In the genomic region with DNA sequence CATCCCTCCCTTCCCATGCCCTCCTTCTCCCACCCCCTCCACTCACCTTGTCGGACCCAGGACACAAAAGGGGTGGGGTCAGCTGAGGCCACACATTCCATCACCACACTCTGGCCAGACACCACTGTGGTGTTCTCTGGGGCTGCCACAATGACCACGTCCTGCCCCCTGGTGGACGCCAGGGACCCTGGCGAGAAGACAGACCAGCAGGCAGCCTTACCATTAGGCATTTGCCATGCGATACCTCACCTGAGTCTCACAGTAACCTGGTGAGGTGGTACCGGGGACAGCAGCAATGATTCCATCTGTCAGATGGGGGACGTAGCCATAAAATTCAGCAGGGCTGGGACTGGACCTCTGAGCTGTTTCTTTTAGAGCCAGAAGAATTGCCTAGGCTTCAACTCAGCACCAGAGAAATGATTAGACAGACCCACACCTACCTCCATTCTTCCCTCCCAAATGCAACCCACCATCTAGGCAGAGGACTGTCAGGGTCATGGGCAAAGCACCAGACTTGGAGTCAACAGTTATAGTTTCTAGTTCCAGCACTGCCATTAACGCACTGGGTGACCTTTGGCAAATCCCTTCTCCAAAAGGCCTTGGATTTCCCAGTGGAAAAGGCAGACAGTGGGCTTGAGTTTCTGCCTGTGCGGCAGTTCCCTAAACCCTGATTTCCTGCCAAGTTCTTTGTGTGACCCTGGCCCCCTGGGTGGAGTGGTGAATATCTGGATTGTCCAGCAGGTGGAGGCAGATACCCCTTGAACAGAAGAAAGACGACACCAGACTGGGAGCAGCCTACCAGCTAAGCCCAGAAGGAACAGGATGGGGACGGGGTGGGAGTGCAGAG, we compare ENCODE assay signal across 8 cellular contexts. TPM values are rescaled to one million over a fixed set of nuclear protein-coding genes. Genes with fewer than 3 reads are reported as not detected.
DNase-seq lines count a peak whose midpoint lies in the region; ATAC-seq and TF ChIP-seq lines count a peak whose summit lies in the region.

No MANE protein-coding gene starts in this region.

- TF ChIP-seq CTCF in heart left ventricle (IDR thresholded peaks at IDR 0.05), result peak; percentile 42 to 71 (median 57)
- TF ChIP-seq CTCF in prostate gland (IDR thresholded peaks at IDR 0.05), result peak in 3 of 4 experiments; percentile 34 to 56 (median 38)

- H3K27ac ChIP-seq in heart left ventricle, result no peak overlapping the region
- no peak overlapping the region for H3K27ac ChIP-seq in prostate gland

- H3K4me3 ChIP-seq in MG63, result no peak overlapping the region
- no peak overlapping the region for H3K4me3 ChIP-seq in heart left ventricle
- H3K4me3 ChIP-seq in prostate gland, result no peak overlapping the region

- DNase-seq in ELF-1 (ENCODE audit: low read depth, low spot score) (peak; percentile 94), MG63 (peak; percentile 72), RKO (ENCODE audit: low spot score) (peak; percentile 62), heart left ventricle (peak in 4 of 5 donors; percentile 38 to 65 (median 52)), prostate gland (ENCODE audit: low spot score) (no peak), middle frontal gyrus (ENCODE audit: extremely low spot score, low spot score) (no peak)
- DNase-seq in activated naive CD4-positive, alpha-beta T cell treated with anti-CD3 and anti-CD28 coated beads, Interleukin-2, amount 50 U/mL, for 16 hours, result peak; percentile 49

- WGBS in heart left ventricle, 4 donors, result 23 to 33% (median 26%) methylated on average over 10 to 11 of the region's 11 CpGs
- 31% methylated on average over 11 of the region's 11 CpGs for WGBS in prostate gland

- no peaks in the 10 kb centered on the region for H3K9me3 ChIP-seq in MG63
- H3K9me3 ChIP-seq in heart left ventricle, result no peaks in the 10 kb centered on the region
- no peaks in the 10 kb centered on the region for H3K9me3 ChIP-seq in prostate gland

- no peaks in the 10 kb centered on the region for H3K27me3 ChIP-seq in MG63
- H3K27me3 ChIP-seq in heart left ventricle, result peaks cover 5 to 25% (median 23%) of the 10 kb centered on the region in 9 donors
- H3K27me3 ChIP-seq in prostate gland (replicated peaks; ENCODE audit: insufficient read depth), result peaks cover 9% of the 10 kb centered on the region

- H3K36me3 ChIP-seq in MG63 (no peaks in the 10 kb centered on the region), heart left ventricle (no peaks in the 10 kb centered on the region), prostate gland (no peaks in the 10 kb centered on the region)

- ATAC-seq in heart left ventricle (peak; percentile 71 to 87 (median 82)), GM21737 (IDR thresholded peaks at IDR 0.05; ENCODE audit: unreplicated experiment) (no peak)

- H3K4me1 ChIP-seq in heart left ventricle (peaks cover 0 to 20% (median 0%) of the 10 kb centered on the region in 12 donors), prostate gland (replicated peaks) (no peaks in the 10 kb centered on the region)

- intact Hi-C loops in heart left ventricle (cut with DNase I), result loop anchor here in 3 of 10 donors (1.0 to 5.0 kb wide), 2 partner anchors 82 to 84 kb away; no protein-coding TSS in a partner anchor
- intact Hi-C loops in prostate gland (cut with DNase I), result loop anchor here (5.0 kb wide), 1 partner anchor 84 kb away; no protein-coding TSS in a partner anchor

- no peak for TF ChIP-seq POLR2A in heart left ventricle (IDR thresholded peaks at IDR 0.05)
- no peak for TF ChIP-seq POLR2A in prostate gland (IDR thresholded peaks at IDR 0.05)

RNA-seq across cellular contexts. Expression of gene IGDCC4, which starts 21.8 kb away (rescaled TPM):
- total RNA-seq in MG63 (2014; rRNA removed; shearing (Covaris generic); ENCODE audit: low replicate concordance), result 1.1 and 3.0 TPM in 2 replicates
- 1 to 10 TPM in 4 of 9 donors, under 1 TPM in 5; 0.25 to 2.7 (median 0.75) TPM for total RNA-seq in heart left ventricle
- under 1 TPM; 0.22 to 0.80 TPM for polyA plus RNA-seq in heart left ventricle
- 1 to 10 TPM in 1 of 2 donors, under 1 TPM in 1; 0.14 to 4.6 TPM for total RNA-seq in prostate gland

RNA-seq across cellular contexts. Expression of gene IGDCC3, which starts 23.2 kb away (rescaled TPM):
- not detected in 2 replicates for total RNA-seq in MG63 (2014; rRNA removed; shearing (Covaris generic); ENCODE audit: low replicate concordance)
- under 1 TPM in 3 of 9 donors, not detected in 6; 0.09 to 0.33 (median 0.22) TPM for total RNA-seq in heart left ventricle
- under 1 TPM in 1 of 2 donors, not detected in 1; 0.07 TPM for polyA plus RNA-seq in heart left ventricle
- 1 to 10 TPM in 1 of 2 donors, under 1 TPM in 1; 0.05 to 2.7 TPM for total RNA-seq in prostate gland

Comparison
In these comparisons a context has a peak if more than half of its experiments do, and no peak if none do; other contexts are left out.
1. DNase-seq: peak in ELF-1 (single experiment), MG63 (single experiment), RKO (single experiment), activated naive CD4-positive, alpha-beta T cell treated with anti-CD3 and anti-CD28 coated beads, Interleukin-2, amount 50 U/mL, for 16 hours (single experiment) and heart left ventricle (4 of 5); none in prostate gland (single experiment) and middle frontal gyrus (single experiment).